24 cellular contexts compared by ENCODE assay signal in genomic region chr13:81770868-81771505, GRCh38.
DNase-seq lines count a peak whose midpoint lies in the region; ATAC-seq, FAIRE-seq and TF ChIP-seq lines count a peak whose summit lies in the region.
"Had no signal": no experiment of that assay in that cellular context is flagged by ENCODE, and none has a peak within 500 bp of the region (broad histone marks: within the 10 kb centered on the region; RNA-seq: fewer than 3 reads in every experiment).

No MANE protein-coding gene starts in this region.

- peak; percentile 15 for DNase-seq in epithelial cell of proximal tubule (ENCODE audit: low read depth)
- DNase-seq in mesendoderm = peak; percentile 67
- DNase-seq in small intestine = peak; percentile 72
- no peak for DNase-seq in posterior vena cava (ENCODE audit: low spot score)
- no peak for DNase-seq in ecto neural progenitor cell (ENCODE audit: low spot score)
- DNase-seq: BE2C, EL, GF-D8, H9, HFFc6, KG1, NCI-H1105, NCI-H1694, NCI-H2081, NCI-H2171, NCI-H345, NCI-H524, NCI-H774, OCI-M1 had no signal

- H2BK15ac ChIP-seq in mesendoderm (replicated peaks; ENCODE audit: low read depth) = no peak overlapping the region

- intact Hi-C loops in posterior vena cava (cut with DNase I) = no loop called here

- H3K27me3 ChIP-seq in HUES48 (ENCODE audit: control insufficient read depth, insufficient read depth, low read length) (no peaks in the 10 kb centered on the region), mesendoderm (ENCODE audit: insufficient read depth, low read length, poor library complexity) (no peaks in the 10 kb centered on the region), small intestine (ENCODE audit: control insufficient read depth in 2 of 2, insufficient read depth in 2 of 2, low read length in 2 of 2) (no peaks in the 10 kb centered on the region)
- H3K27me3 ChIP-seq: BE2C, SJSA1 had no signal

- peak; percentile 39 for FAIRE-seq in small intestine (lab: Jason Lieb, UNC)
- FAIRE-seq: RCC 7860 had no signal

- no peak overlapping the region for H2BK120ac ChIP-seq in mesendoderm (ENCODE audit: low read depth, low read length)

- no peak overlapping the region for H3K23ac ChIP-seq in mesendoderm (ENCODE audit: low read length)

- H2BK5ac ChIP-seq in mesendoderm (ENCODE audit: low read length) = no peak overlapping the region

- no peak overlapping the region for H3K4me2 ChIP-seq in mesendoderm (ENCODE audit: low read length)

- no peaks in the 10 kb centered on the region for H3K36me3 ChIP-seq in HUES48 (ENCODE audit: control insufficient read depth, insufficient read depth, low read length)
- H3K36me3 ChIP-seq in mesendoderm (ENCODE audit: control insufficient read depth, insufficient read depth, low read length) = no peaks in the 10 kb centered on the region
- H3K36me3 ChIP-seq in small intestine (ENCODE audit: control insufficient read depth in 2 of 2, insufficient read depth in 2 of 2, low read length in 2 of 2) = no peaks in the 10 kb centered on the region
- H3K36me3 ChIP-seq: BE2C, SJSA1 had no signal

- no peak overlapping the region for H3K9ac ChIP-seq in HUES48 (ENCODE audit: low read depth, low read length)
- H3K9ac ChIP-seq in mesendoderm (ENCODE audit: low read length) = no peak overlapping the region

- H3K4me3 ChIP-seq in HUES48 (ENCODE audit: low read depth, low read length) (no peak overlapping the region), epithelial cell of proximal tubule (ENCODE audit: low read depth, low read length) (no peak overlapping the region), mesendoderm (ENCODE audit: low read length) (no peak overlapping the region), small intestine (ENCODE audit: low read depth in 1 of 2, low read length in 2 of 2) (no peak overlapping the region)
- H3K4me3 ChIP-seq: SJSA1 had no signal

- H4K5ac ChIP-seq in mesendoderm (ENCODE audit: low read length) = no peak overlapping the region

- ATAC-seq in HG03135 (IDR thresholded peaks at IDR 0.05; ENCODE audit: unreplicated experiment) = no peak
- ATAC-seq: Right ventricle myocardium inferior had no signal

- H3K79me2 ChIP-seq in mesendoderm (ENCODE audit: control insufficient read depth, insufficient read depth, low read length) = no peaks in the 10 kb centered on the region

- H3K9me3 ChIP-seq in HUES48 (ENCODE audit: control insufficient read depth, insufficient read depth, low read length) (no peaks in the 10 kb centered on the region), small intestine (ENCODE audit: control insufficient read depth, low read depth) (no peaks in the 10 kb centered on the region)
- H3K9me3 ChIP-seq: BE2C had no signal

- TF ChIP-seq CTCF in epithelial cell of proximal tubule (conservative IDR thresholded peaks at IDR 0.05; ENCODE audit: low read depth, low read length) = no peak

- peaks cover 22% of the 10 kb centered on the region; the same call in 1 of the 2 replicates for H3K4me1 ChIP-seq in HUES48 (ENCODE audit: control insufficient read depth, insufficient read depth, low read length)
- H3K4me1 ChIP-seq in mesendoderm (ENCODE audit: control insufficient read depth, low read depth, low read length) = peaks cover 2% of the 10 kb centered on the region
- H3K4me1 ChIP-seq in small intestine (ENCODE audit: control insufficient read depth in 2 of 2, insufficient read depth in 1 of 2, low read depth in 1 of 2, low read length in 1 of 2) = peaks cover 0 to 2% of the 10 kb centered on the region in 2 donors
- H3K4me1 ChIP-seq: BE2C, SJSA1 had no signal

- H3K79me1 ChIP-seq in mesendoderm (ENCODE audit: low read length) = no peaks in the 10 kb centered on the region

- no peak overlapping the region for H4K8ac ChIP-seq in mesendoderm (ENCODE audit: low read depth, low read length)

- no peak overlapping the region for H3K18ac ChIP-seq in mesendoderm (ENCODE audit: low read length)

- WGBS in mesendoderm (ENCODE audit: extremely low coverage, insufficient coverage, low lambda C conversion rate) = no CpG with 5 or more reads among the region's 2 CpGs
- 16 to 67% (median 40%) methylated on average over 2 of the region's 2 CpGs for WGBS in small intestine, 3 donors

- H2AK5ac ChIP-seq in mesendoderm (ENCODE audit: low read length) = no peak overlapping the region

- H3K56ac ChIP-seq in mesendoderm (ENCODE audit: low read length) = no peak overlapping the region

- no peak overlapping the region for H3K4ac ChIP-seq in mesendoderm (ENCODE audit: low read depth, low read length)

- H3K27ac ChIP-seq in HUES48 (ENCODE audit: low read depth, low read length) = peak overlapping the region; percentile 30
- no peak overlapping the region for H3K27ac ChIP-seq in mesendoderm (ENCODE audit: low read depth, low read length)
- H3K27ac ChIP-seq in small intestine (ENCODE audit: low read depth in 1 of 2, low read length in 1 of 2) = no peak overlapping the region
- H3K27ac ChIP-seq: SJSA1 had no signal

Comparison
In these comparisons a context has a peak if more than half of its experiments do, and no peak if none do; other contexts are left out.
1. DNase-seq: peak in epithelial cell of proximal tubule (single experiment), mesendoderm (single experiment) and small intestine (single experiment); none in posterior vena cava (single experiment) and ecto neural progenitor cell (single experiment).